In genomic region chr6:168640181-168640580, GRCh38 we compare ENCODE assay signal across 1 cellular context.
TF ChIP-seq lines count a peak whose summit lies in the region.

No MANE protein-coding gene starts in this region.

TF ChIP-seq in H1, 55 proteins besides CTCF, POLR2A, EP300 and RAD21:
- TF ChIP-seq, protein P1, sequence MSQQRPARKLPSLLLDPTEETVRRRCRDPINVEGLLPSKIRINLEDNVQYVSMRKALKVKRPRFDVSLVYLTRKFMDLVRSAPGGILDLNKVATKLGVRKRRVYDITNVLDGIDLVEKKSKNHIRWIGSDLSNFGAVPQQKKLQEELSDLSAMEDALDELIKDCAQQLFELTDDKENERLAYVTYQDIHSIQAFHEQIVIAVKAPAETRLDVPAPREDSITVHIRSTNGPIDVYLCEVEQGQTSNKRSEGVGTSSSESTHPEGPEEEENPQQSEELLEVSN (IDR thresholded peaks at IDR 0.05): 0 out of 2 replicates have a peak, but pooled peaks have one; percentile 1
- TF ChIP-seq PHF8 (conservative IDR thresholded peaks at IDR 0.05; ENCODE audit: low read depth, low read length): no peak
- TF ChIP-seq, protein P2, sequence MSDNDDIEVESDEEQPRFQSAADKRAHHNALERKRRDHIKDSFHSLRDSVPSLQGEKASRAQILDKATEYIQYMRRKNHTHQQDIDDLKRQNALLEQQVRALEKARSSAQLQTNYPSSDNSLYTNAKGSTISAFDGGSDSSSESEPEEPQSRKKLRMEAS (IDR thresholded peaks at IDR 0.05): 0 out of 2 replicates have a peak, but pooled peaks have one; percentile 17
